ENCODE assay signal across 8 cellular contexts in the genomic region with DNA sequence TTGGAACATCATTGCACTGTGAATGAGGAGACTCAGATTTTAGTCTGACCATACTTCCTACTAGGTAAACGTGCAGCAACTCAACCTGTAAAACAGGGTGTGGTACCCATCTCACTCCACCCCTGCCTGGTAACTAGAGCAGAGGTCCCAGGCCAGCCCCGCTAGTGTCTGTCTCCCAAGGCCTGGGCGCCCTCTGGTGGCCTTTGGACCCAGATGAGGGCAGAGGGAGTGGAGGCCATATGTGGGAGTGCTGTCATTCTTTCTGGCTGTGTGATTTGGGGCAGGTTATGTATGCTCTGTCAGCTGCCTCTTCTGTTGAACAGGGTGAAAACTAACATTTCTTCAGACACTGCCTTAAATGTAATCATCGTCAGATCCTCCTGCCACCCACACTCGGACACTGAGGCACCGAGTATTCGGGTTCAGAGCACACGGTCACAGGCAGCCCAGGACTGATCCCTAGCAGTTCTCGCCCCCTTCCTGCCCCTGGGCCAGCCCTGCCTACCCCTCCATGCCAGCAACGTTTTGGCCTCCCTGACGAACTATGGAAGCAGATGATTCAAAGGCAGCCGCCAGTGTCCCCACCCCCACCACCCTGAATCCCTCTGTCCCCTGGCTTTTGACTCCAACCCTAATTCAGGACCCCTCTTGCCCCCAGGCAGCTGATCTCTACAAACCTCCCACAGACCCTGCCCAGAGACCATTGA.
DNase-seq lines count a peak whose midpoint lies in the region; ATAC-seq and TF ChIP-seq lines count a peak whose summit lies in the region.

No MANE protein-coding gene starts in this region.

- DNase-seq in BE2C (peak; percentile 93), NCI-H510A (lab: John Stamatoyannopoulos, UW) (peak; percentile 73), colonic mucosa (peak; percentile 98), lower leg skin (ENCODE audit: low spot score in 2 of 2) (peak; percentile 81 to 95)
- peak; percentile 95 for DNase-seq in activated CD4-positive, alpha-beta T cell treated with anti-CD3 and anti-CD28 coated beads, Interleukin-2, amount 10 ng/mL, durations not matched to agents 24 days and 14 days
- peak; percentile 79 to 80 (median 80) for DNase-seq in stimulated activated CD4-positive, alpha-beta T cell treated with anti-CD3 and anti-CD28 coated beads, TNF-alpha, amount 100 ng/mL, for 4 hours (ENCODE audit: low read depth in 3 of 3)

- H3K9me3 Mint-ChIP-seq in activated CD4-positive, alpha-beta T cell treated with anti-CD3 and anti-CD28 coated beads, Interleukin-2, amount 10 ng/mL, durations not matched to agents 24 days and 14 days: no peaks in the 10 kb centered on the region

- H3K36me3 ChIP-seq in BE2C (no peaks in the 10 kb centered on the region), colonic mucosa (no peaks in the 10 kb centered on the region)

- H3K9me3 ChIP-seq in BE2C (no peaks in the 10 kb centered on the region), colonic mucosa (no peaks in the 10 kb centered on the region)

- no peak for TF ChIP-seq POLR2A in lower leg skin (IDR thresholded peaks at IDR 0.05)

- TF ChIP-seq CTCF in BE2C (IDR thresholded peaks at IDR 0.05; ENCODE audit: low read depth, low read length) (peak; percentile 93), colonic mucosa (IDR thresholded peaks at IDR 0.05) (peak; percentile 80), lower leg skin (IDR thresholded peaks at IDR 0.05) (no peak)

- H3K27ac ChIP-seq in colonic mucosa: peak overlapping the region; percentile 43

- H3K4me1 ChIP-seq in BE2C: no peaks in the 10 kb centered on the region; the same call in 1 of the 2 replicates
- peaks cover 3% of the 10 kb centered on the region for H3K4me1 ChIP-seq in colonic mucosa

- H3K4me3 ChIP-seq in BE2C (ENCODE audit: low read depth, low read length): no peak overlapping the region
- no peak overlapping the region for H3K4me3 ChIP-seq in colonic mucosa
- no peak overlapping the region for H3K4me3 ChIP-seq in lower leg skin (ENCODE audit: low read depth, poor library complexity, severe bottlenecking)

- ATAC-seq in GM19035 (IDR thresholded peaks at IDR 0.05; ENCODE audit: unreplicated experiment) (peak; percentile 90), HG03280 (IDR thresholded peaks at IDR 0.05; ENCODE audit: unreplicated experiment) (peak; percentile 95)

- H3K9ac ChIP-seq in colonic mucosa (ENCODE audit: low read depth in 2 of 2, low read length in 2 of 2): peak overlapping the region in 1 of 2 donors; percentile 36

- WGBS in lower leg skin, 2 donors: 48% methylated on average over 12 of the region's 12 CpGs

- H3K27ac Mint-ChIP-seq in activated CD4-positive, alpha-beta T cell treated with anti-CD3 and anti-CD28 coated beads, Interleukin-2, amount 10 ng/mL, durations not matched to agents 24 days and 14 days: peak overlapping the region; percentile 50

- no peaks in the 10 kb centered on the region for H3K27me3 Mint-ChIP-seq in activated CD4-positive, alpha-beta T cell treated with anti-CD3 and anti-CD28 coated beads, Interleukin-2, amount 10 ng/mL, durations not matched to agents 24 days and 14 days

- H3K36me3 Mint-ChIP-seq in activated CD4-positive, alpha-beta T cell treated with anti-CD3 and anti-CD28 coated beads, Interleukin-2, amount 10 ng/mL, durations not matched to agents 24 days and 14 days (ENCODE audit: low read depth): peaks cover 58% of the 10 kb centered on the region

- H3K4me1 Mint-ChIP-seq in activated CD4-positive, alpha-beta T cell treated with anti-CD3 and anti-CD28 coated beads, Interleukin-2, amount 10 ng/mL, durations not matched to agents 24 days and 14 days: peaks cover 73% of the 10 kb centered on the region

- peak overlapping the region; percentile 21 for H3K4me3 Mint-ChIP-seq in activated CD4-positive, alpha-beta T cell treated with anti-CD3 and anti-CD28 coated beads, Interleukin-2, amount 10 ng/mL, durations not matched to agents 24 days and 14 days

- H3K27me3 ChIP-seq in BE2C (no peaks in the 10 kb centered on the region), colonic mucosa (no peaks in the 10 kb centered on the region)

- intact Hi-C loops in activated CD4-positive, alpha-beta T cell treated with anti-CD3 and anti-CD28 coated beads, Interleukin-2, amount 10 ng/mL, durations not matched to agents 24 days and 14 days (cut with micrococcal nuclease): loop anchor here (1.0 to 5.0 kb wide), 4 partner anchors 40 to 376 kb away; a partner anchor contains a TSS
- intact Hi-C loops in colonic mucosa (cut with DNase I): loop anchor here (2.0 to 10.0 kb wide), 4 partner anchors 40 to 370 kb away; no protein-coding TSS in a partner anchor
- intact Hi-C loops in lower leg skin (cut with DNase I; ENCODE audit: low total_unique reads): loop anchor here (5.0 kb wide), 2 partner anchors 175 to 375 kb away; no protein-coding TSS in a partner anchor

Comparison
In these comparisons a context has a peak if more than half of its experiments do, and no peak if none do; other contexts are left out.
1. CTCF ChIP-seq: peak in BE2C (single experiment) and colonic mucosa (single experiment); none in lower leg skin (0 of 3).
2. Peak in every context shown above with its lines, with median percentiles within 50 percentile points of each other: DNase-seq.